In genomic region chr2:24015562-24016375, GRCh38 we compare ENCODE assay signal across 10 cellular contexts. TPM values are rescaled to one million over a fixed set of nuclear protein-coding genes. Genes with fewer than 3 reads are reported as not detected.
A peak's percentile ranks its signal among the peaks of the same experiment; 100 is the strongest.
DNase-seq lines count a peak whose midpoint lies in the region; ATAC-seq and TF ChIP-seq lines count a peak whose summit lies in the region.
"Had no signal": no experiment of that assay in that cellular context is flagged by ENCODE, and none has a peak within 500 bp of the region (broad histone marks: within the 10 kb centered on the region; RNA-seq: fewer than 3 reads in every experiment).

No MANE protein-coding gene starts in this region.

- no peak for TF ChIP-seq CTCF in IMR-90 (conservative IDR thresholded peaks at IDR 0.05; ENCODE audit: low read depth, low read length)

- H4K8ac ChIP-seq in IMR-90 (ENCODE audit: low read depth in 2 of 2, low read length in 2 of 2), result peak overlapping the region; percentile 74 to 82

- CTCF ChIA-PET in IMR-90 (lab: Yijun Ruan, JAX), result no interaction called here
- CTCF ChIA-PET in activated CD8-positive, alpha-beta T cell treated with anti-CD3 and anti-CD28 coated beads, Interleukin-2, amount 10 ng/mL, durations not matched to agents 7 days and 5 days (lab: Charles Lee), result no interaction called here

- POLR2A ChIA-PET in IMR-90 (lab: Charles Lee; ENCODE audit: unreplicated experiment), result no interaction called here
- POLR2A ChIA-PET in activated CD8-positive, alpha-beta T cell treated with anti-CD3 and anti-CD28 coated beads, Interleukin-2, amount 10 ng/mL, durations not matched to agents 7 days and 5 days (lab: Charles Lee), result interaction anchor here (1.0 kb wide), 1 partner anchor 65 kb away, joined by 3 read pairs; no protein-coding TSS in a partner anchor

- no peaks in the 10 kb centered on the region for H4K20me1 ChIP-seq in IMR-90 (ENCODE audit: insufficient read depth, low read length)

- no peaks in the 10 kb centered on the region for H3K36me3 Mint-ChIP-seq in activated CD8-positive, alpha-beta T cell treated with anti-CD3 and anti-CD28 coated beads, Interleukin-2, amount 10 ng/mL, durations not matched to agents 7 days and 5 days (ENCODE audit: low read depth)

- H2AK5ac ChIP-seq in IMR-90 (ENCODE audit: low read depth, low read length), result peak overlapping the region; percentile 98

- H3K36me3 ChIP-seq in IMR-90 (ENCODE audit: control insufficient read depth, insufficient read depth, low read length), result no peaks in the 10 kb centered on the region
- H3K36me3 ChIP-seq: adrenal gland had no signal

- ATAC-seq in IMR-90 (ENCODE audit: low read depth) (peak; percentile 88), GM21423 (IDR thresholded peaks at IDR 0.05; ENCODE audit: unreplicated experiment) (no peak), HG02588 (IDR thresholded peaks at IDR 0.05; ENCODE audit: unreplicated experiment) (no peak)
- no peak for ATAC-seq in activated CD8-positive, alpha-beta T cell treated with anti-CD3 and anti-CD28 coated beads, Interleukin-2, amount 10 ng/mL, durations not matched to agents 7 days and 5 days

- H3K23ac ChIP-seq in IMR-90 (ENCODE audit: low read depth, low read length), result peak overlapping the region; percentile 19

- peak overlapping the region; percentile 50 for H3K18ac ChIP-seq in IMR-90 (ENCODE audit: low read depth, low read length)

- H2AFZ ChIP-seq in IMR-90 (replicated peaks; ENCODE audit: low read length, poor library complexity), result peak overlapping the region; percentile 87
- H2AFZ ChIP-seq: parathyroid adenoma had no signal

- H3K9ac ChIP-seq in IMR-90 (ENCODE audit: low read depth, low read length), result peak overlapping the region; percentile 27; the same call in 1 of the 2 replicates
- H3K9ac ChIP-seq: parathyroid adenoma had no signal

- in situ Hi-C loops in IMR-90 (cut with MboI; ENCODE audit: low sequenced_read_pairs), result no loop called here

- H2AK9ac ChIP-seq in IMR-90 (replicated peaks; ENCODE audit: low read depth, low read length, poor library complexity), result peak overlapping the region; percentile 94

- peaks cover 0 to 3% of the 10 kb centered on the region in 2 experiments; a peak in 1 of 4 replicates for H3K79me1 ChIP-seq in IMR-90 (ENCODE audit: low read depth in 1 of 2, low read length in 2 of 2)

- H4K5ac ChIP-seq in IMR-90 (ENCODE audit: low read depth, low read length), result peak overlapping the region; percentile 21

- H3K56ac ChIP-seq in IMR-90 (ENCODE audit: extremely low read depth, insufficient read depth, low read length), result peak overlapping the region; percentile 48; the same call in 1 of the 2 replicates

- H3K4me3 ChIP-seq in IMR-90 (ENCODE audit: insufficient read depth, low read depth, low read length), result no peak overlapping the region
- H3K4me3 ChIP-seq: adrenal gland had no signal

- H3K4me1 ChIP-seq in IMR-90 (ENCODE audit: control insufficient read depth, insufficient read depth, low read length), result peaks cover 10% of the 10 kb centered on the region
- H3K4me1 ChIP-seq: adrenal gland, parathyroid adenoma had no signal

- peaks cover 2% of the 10 kb centered on the region; the same call in 1 of the 2 replicates for H3K27me3 ChIP-seq in IMR-90 (ENCODE audit: control insufficient read depth, insufficient read depth, low read length)

- H3K27ac ChIP-seq in IMR-90 (ENCODE audit: insufficient read depth, low read length), result peak overlapping the region; percentile 49
- H3K27ac ChIP-seq: adrenal gland, parathyroid adenoma had no signal

- peak overlapping the region; percentile 97 for H4K91ac ChIP-seq in IMR-90 (ENCODE audit: insufficient read depth, low read depth, low read length)

- H2BK15ac ChIP-seq in IMR-90 (ENCODE audit: low read depth, low read length), result peak overlapping the region; percentile 98; the same call in 2 of the 3 replicates

- peak overlapping the region; percentile 91 for H2BK120ac ChIP-seq in IMR-90 (ENCODE audit: low read depth, low read length)

- dilution Hi-C loops in IMR-90 (cut with HindIII; ENCODE audit: low sequenced_read_pairs, unreplicated experiment), result no loop called here

- 20% methylated on average over 1 of the region's 11 CpGs; no CpG with 5 or more reads in 1 of the 2 experiments for WGBS in IMR-90 (ENCODE audit: extremely low coverage in 2 of 2, insufficient read length in 1 of 2), 2 experiments

- peak overlapping the region; percentile 4; the same call in 1 of the 2 replicates for H3K4me2 ChIP-seq in IMR-90 (ENCODE audit: low read depth, low read length)

- H3K27ac Mint-ChIP-seq in activated CD8-positive, alpha-beta T cell treated with anti-CD3 and anti-CD28 coated beads, Interleukin-2, amount 10 ng/mL, durations not matched to agents 7 days and 5 days, result no peak overlapping the region

- no peaks in the 10 kb centered on the region for H3K9me3 ChIP-seq in IMR-90 (ENCODE audit: control insufficient read depth, insufficient read depth, low read length)
- H3K9me3 ChIP-seq: adrenal gland had no signal

- no TSS peak for BruUV-seq in IMR-90 (replicated peaks; lab: Mats Ljungman, UMichigan)

- H3K27me3 Mint-ChIP-seq in activated CD8-positive, alpha-beta T cell treated with anti-CD3 and anti-CD28 coated beads, Interleukin-2, amount 10 ng/mL, durations not matched to agents 7 days and 5 days (ENCODE audit: low read depth), result peaks cover 16% of the 10 kb centered on the region

- H3K4me1 Mint-ChIP-seq in activated CD8-positive, alpha-beta T cell treated with anti-CD3 and anti-CD28 coated beads, Interleukin-2, amount 10 ng/mL, durations not matched to agents 7 days and 5 days (ENCODE audit: low read depth), result peaks cover 10% of the 10 kb centered on the region

- H3K4ac ChIP-seq in IMR-90 (ENCODE audit: low read depth, low read length), result peak overlapping the region; percentile 95

- DNase-seq in DMS53 treated with DMSO at 0.1 percent for 48 hours (lab: John Stamatoyannopoulos, UW; ENCODE audit: unreplicated experiment), result peak; percentile 54
- peak; percentile 83 for DNase-seq in IMR-90
- DNase-seq in dedifferentiated amniotic fluid mesenchymal stem cell (ENCODE audit: extremely low spot score), result peak; percentile 79
- peak; percentile 57 to 68 for DNase-seq in lung microvascular endothelial cell (ENCODE audit: low read depth in 2 of 2)
- DNase-seq in activated CD8-positive, alpha-beta T cell treated with anti-CD3 and anti-CD28 coated beads, Interleukin-2, amount 10 ng/mL, durations not matched to agents 7 days and 5 days, result no peak
- no peak for DNase-seq in activated CD4-positive, alpha-beta T cell treated with anti-CD3 and anti-CD28 coated beads for 4 hours
- DNase-seq: adrenal gland had no signal

- no peak for TF ChIP-seq POLR2A in IMR-90 (IDR thresholded peaks at IDR 0.05; ENCODE audit: low read depth, low read length)

- peak overlapping the region; percentile 74 for H2BK5ac ChIP-seq in IMR-90 (ENCODE audit: low read depth, low read length, poor library complexity, severe bottlenecking)

- H2BK20ac ChIP-seq in IMR-90 (ENCODE audit: low read depth, low read length), result peak overlapping the region; percentile 92

- peak overlapping the region; percentile 45 for H3K14ac ChIP-seq in IMR-90 (replicated peaks; ENCODE audit: low read depth, low read length)

- peaks cover 19% of the 10 kb centered on the region; the same call in 1 of the 2 replicates for H3K9me1 ChIP-seq in IMR-90 (ENCODE audit: insufficient read depth, low read length)

- TF ChIP-seq RAD21 in IMR-90 (IDR thresholded peaks at IDR 0.05; ENCODE audit: low read length), result no peak

- no peak overlapping the region for H3K4me3 Mint-ChIP-seq in activated CD8-positive, alpha-beta T cell treated with anti-CD3 and anti-CD28 coated beads, Interleukin-2, amount 10 ng/mL, durations not matched to agents 7 days and 5 days

- intact Hi-C loops in IMR-90 (cut with micrococcal nuclease), result loop anchor here (2.0 kb wide), 1 partner anchor 89 kb away; the partner anchor contains the start of gene ATAD2B

- no peaks in the 10 kb centered on the region for H3K9me3 Mint-ChIP-seq in activated CD8-positive, alpha-beta T cell treated with anti-CD3 and anti-CD28 coated beads, Interleukin-2, amount 10 ng/mL, durations not matched to agents 7 days and 5 days (ENCODE audit: insufficient read depth)

TF ChIP-seq in IMR-90, 13 proteins besides CTCF, POLR2A, EP300 and RAD21:
- TF ChIP-seq CEBPB (IDR thresholded peaks at IDR 0.05; ENCODE audit: low read depth, low read length) (peak; percentile 93), SMC3 (IDR thresholded peaks at IDR 0.05; ENCODE audit: low read depth, low read length) (no peak), FOS (IDR thresholded peaks at IDR 0.05; ENCODE audit: low read depth, low read length) (peak; percentile 55; the same call in 1 of the 2 replicates), RCOR1 (IDR thresholded peaks at IDR 0.05; ENCODE audit: insufficient replicate concordance, low read length) (peak; percentile 18)

RNA-seq across cellular contexts. Expression of gene MFSD2B, which starts 5.9 kb away (rescaled TPM):
- total RNA-seq in IMR-90 (2012; rRNA removed) (not detected in 2 replicates), lung microvascular endothelial cell (under 0.01 TPM in 2 replicates)
- 0.05 and 0.09 TPM in 2 replicates for polyA plus RNA-seq in IMR-90 (2012; rRNA removed)
- 0.01 and 0.03 TPM in 2 replicates for polyA plus RNA-seq in IMR-90 (2012; cell fraction: cytosol; rRNA removed)
- polyA plus RNA-seq in IMR-90 (2012; cell fraction: nucleus; rRNA removed; ENCODE audit: low replicate concordance), result 0.10 and 0.32 TPM in 2 replicates
- total RNA-seq in activated CD8-positive, alpha-beta T cell treated with anti-CD3 and anti-CD28 coated beads, Interleukin-2, amount 10 ng/mL, durations not matched to agents 7 days and 5 days, result under 1 TPM; 0.34 to 0.44 TPM

RNA-seq across cellular contexts. Expression of gene WDCP, which starts 31.4 kb away (rescaled TPM):
- total RNA-seq in IMR-90 (2012; rRNA removed) (18.6 and 21.7 TPM in 2 replicates), lung microvascular endothelial cell (6.1 and 7.1 TPM in 2 replicates)
- polyA plus RNA-seq in IMR-90 (2012; rRNA removed), result 5.4 and 6.8 TPM in 2 replicates
- polyA plus RNA-seq in IMR-90 (2012; cell fraction: cytosol; rRNA removed), result 1.9 and 2.9 TPM in 2 replicates
- 2.7 and 9.0 TPM in 2 replicates for polyA plus RNA-seq in IMR-90 (2012; cell fraction: nucleus; rRNA removed; ENCODE audit: low replicate concordance)
- 10 to 100 TPM; 23.2 to 24.1 TPM for total RNA-seq in activated CD8-positive, alpha-beta T cell treated with anti-CD3 and anti-CD28 coated beads, Interleukin-2, amount 10 ng/mL, durations not matched to agents 7 days and 5 days

RNA-seq across cellular contexts. Expression of gene FKBP1B, which starts 33.8 kb away (rescaled TPM):
- 8.9 and 10.2 TPM in 2 replicates for total RNA-seq in IMR-90 (2012; rRNA removed)
- polyA plus RNA-seq in IMR-90 (2012; rRNA removed), result 15.1 and 16.9 TPM in 2 replicates
- polyA plus RNA-seq in IMR-90 (2012; cell fraction: cytosol; rRNA removed), result 16.8 and 17.5 TPM in 2 replicates
- polyA plus RNA-seq in IMR-90 (2012; cell fraction: nucleus; rRNA removed; ENCODE audit: low replicate concordance), result 6.8 and 10.6 TPM in 2 replicates
- 8.7 and 12.6 TPM in 2 replicates for total RNA-seq in lung microvascular endothelial cell
- 1 to 10 TPM; 3.2 to 3.4 TPM for total RNA-seq in activated CD8-positive, alpha-beta T cell treated with anti-CD3 and anti-CD28 coated beads, Interleukin-2, amount 10 ng/mL, durations not matched to agents 7 days and 5 days

Comparison
In these comparisons a context has a peak if more than half of its experiments do, and no peak if none do; other contexts are left out.
1. DNase-seq: peak in DMS53 treated with DMSO at 0.1 percent for 48 hours (single experiment), IMR-90 (single experiment), dedifferentiated amniotic fluid mesenchymal stem cell (single experiment) and lung microvascular endothelial cell (2 of 2); none in activated CD8-positive, alpha-beta T cell treated with anti-CD3 and anti-CD28 coated beads, Interleukin-2, amount 10 ng/mL, durations not matched to agents 7 days and 5 days (single experiment) and activated CD4-positive, alpha-beta T cell treated with anti-CD3 and anti-CD28 coated beads for 4 hours (0 of 2).